8 cellular contexts compared by ENCODE assay signal in the genomic region with DNA sequence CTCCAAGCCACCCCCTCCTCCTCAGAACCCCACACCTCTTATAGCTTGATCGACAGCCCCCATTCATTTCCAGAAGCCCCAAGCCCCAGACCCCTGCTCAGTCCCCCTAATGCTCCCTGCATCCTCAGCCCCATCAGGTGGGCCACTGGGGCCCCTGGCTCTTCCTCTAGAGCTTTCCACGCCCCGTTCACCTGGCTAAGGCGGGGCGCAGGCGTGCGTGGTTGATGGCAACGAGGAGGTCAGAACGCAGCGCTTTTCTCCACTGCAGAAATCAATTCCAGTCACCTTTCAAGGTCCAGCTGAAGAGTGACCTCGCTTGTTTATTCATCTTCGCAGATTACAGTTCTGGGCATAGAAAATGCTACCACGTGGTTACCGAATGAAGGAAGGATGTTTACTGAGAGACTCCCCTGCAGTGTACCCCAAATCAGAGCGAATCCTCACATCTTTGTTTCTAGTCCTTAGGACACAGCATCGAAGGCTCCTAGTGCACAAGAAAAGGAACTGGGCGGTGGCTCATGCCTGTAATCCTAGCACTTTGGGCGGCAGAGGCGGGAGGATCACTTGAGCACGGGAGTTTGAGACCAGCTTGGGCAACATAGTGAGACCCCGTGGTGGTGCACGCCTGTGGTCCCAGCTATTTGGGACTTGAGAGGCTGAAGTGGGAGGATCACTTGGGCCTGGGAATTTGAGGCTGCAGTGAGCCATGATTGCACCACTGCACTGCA. TPM values are rescaled to one million over a fixed set of nuclear protein-coding genes. Genes with fewer than 3 reads are reported as not detected.
A peak's percentile ranks its signal among the peaks of the same experiment; 100 is the strongest.
DNase-seq lines count a peak whose midpoint lies in the region; ATAC-seq and TF ChIP-seq lines count a peak whose summit lies in the region.

No MANE protein-coding gene starts in this region.

- POLR2A ChIA-PET in activated B cell treated with CpG ODN at 0.5 μM for 24 hours (lab: Charles Lee) = interaction anchor here (0.6 to 1.0 kb wide), 5 partner anchors 9 to 624 kb away, joined by 3 to 11 read pairs (median 8); no protein-coding TSS in a partner anchor

- no peak for TF ChIP-seq EP300 in tibial nerve (IDR thresholded peaks at IDR 0.05)

- no peak for DNase-seq in activated naive CD4-positive, alpha-beta T cell treated with anti-CD3 and anti-CD28 coated beads for 36 hours
- no peak for DNase-seq in activated naive CD4-positive, alpha-beta T cell treated with Interleukin-2 at 50 U/mL for 16 hours
- DNase-seq in activated B cell treated with CpG ODN at 0.5 μM for 24 hours = no peak
- DNase-seq in tibial nerve (ENCODE audit: low spot score in 2 of 2) = no peak
- DNase-seq in HuH-7.5 (ENCODE audit: low spot score) = no peak
- no peak for DNase-seq in RPMI8226
- no peak for DNase-seq in NCI-H187 (lab: John Stamatoyannopoulos, UW)

- intact Hi-C loops in activated naive CD4-positive, alpha-beta T cell treated with anti-CD3 and anti-CD28 coated beads for 36 hours (cut with micrococcal nuclease) = loop anchor here (2.0 kb wide), 1 partner anchor 56 kb away; no protein-coding TSS in a partner anchor
- intact Hi-C loops in activated B cell treated with CpG ODN at 0.5 μM for 24 hours (cut with micrococcal nuclease) = loop anchor here (2.0 to 10.0 kb wide), 2 partner anchors 234 to 282 kb away; partner anchors contain the start of gene ZNF93

- no peak for TF ChIP-seq CTCF in activated B cell treated with CpG ODN at 0.5 μM for 24 hours (IDR thresholded peaks at IDR 0.05)
- no peak for TF ChIP-seq CTCF in tibial nerve (IDR thresholded peaks at IDR 0.05)

- peaks cover 4% of the 10 kb centered on the region for H3K36me3 Mint-ChIP-seq in activated naive CD4-positive, alpha-beta T cell treated with anti-CD3 and anti-CD28 coated beads for 36 hours (ENCODE audit: low read depth)
- peaks cover 14% of the 10 kb centered on the region for H3K36me3 Mint-ChIP-seq in activated B cell treated with CpG ODN at 0.5 μM for 24 hours (ENCODE audit: low read depth)

- H3K4me1 Mint-ChIP-seq in activated naive CD4-positive, alpha-beta T cell treated with anti-CD3 and anti-CD28 coated beads for 36 hours (ENCODE audit: low read depth) = peaks cover 43% of the 10 kb centered on the region
- peaks cover 36% of the 10 kb centered on the region for H3K4me1 Mint-ChIP-seq in activated B cell treated with CpG ODN at 0.5 μM for 24 hours

- H3K9me3 Mint-ChIP-seq in activated naive CD4-positive, alpha-beta T cell treated with anti-CD3 and anti-CD28 coated beads for 36 hours = no peaks in the 10 kb centered on the region
- H3K9me3 Mint-ChIP-seq in activated B cell treated with CpG ODN at 0.5 μM for 24 hours = no peaks in the 10 kb centered on the region

- 53 to 59% methylated on average over 22 of the region's 22 CpGs for WGBS in tibial nerve, 2 donors

- H3K27me3 Mint-ChIP-seq in activated naive CD4-positive, alpha-beta T cell treated with anti-CD3 and anti-CD28 coated beads for 36 hours (ENCODE audit: low read depth) = no peaks in the 10 kb centered on the region
- H3K27me3 Mint-ChIP-seq in activated B cell treated with CpG ODN at 0.5 μM for 24 hours = no peaks in the 10 kb centered on the region

- peaks cover 18% of the 10 kb centered on the region for H3K36me3 ChIP-seq in iPS-20b (ENCODE audit: insufficient read depth, low read depth, low read length)
- H3K36me3 ChIP-seq in tibial nerve = no peaks in the 10 kb centered on the region

- no peak overlapping the region for H3K9ac ChIP-seq in iPS-20b (ENCODE audit: low read depth, low read length)

- CTCF ChIA-PET in activated naive CD4-positive, alpha-beta T cell treated with anti-CD3 and anti-CD28 coated beads for 36 hours (lab: Charles Lee) = interaction anchor here (1.7 to 1.8 kb wide), 2 partner anchors 19 to 87 kb away, joined by 5 to 8 read pairs; no protein-coding TSS in a partner anchor
- CTCF ChIA-PET in activated B cell treated with CpG ODN at 0.5 μM for 24 hours (lab: Charles Lee) = no interaction called here

- ATAC-seq in activated B cell treated with CpG ODN at 0.5 μM for 24 hours (ENCODE audit: low read depth) = no peak

- TF ChIP-seq POLR2A in tibial nerve (IDR thresholded peaks at IDR 0.05) = no peak

- peak overlapping the region; percentile 10 for H3K27ac Mint-ChIP-seq in activated naive CD4-positive, alpha-beta T cell treated with anti-CD3 and anti-CD28 coated beads for 36 hours
- H3K27ac Mint-ChIP-seq in activated B cell treated with CpG ODN at 0.5 μM for 24 hours = peak overlapping the region; percentile 83

- no peak overlapping the region for H3K27ac ChIP-seq in iPS-20b (ENCODE audit: low read length)
- H3K27ac ChIP-seq in tibial nerve = no peak overlapping the region

- H3K4me1 ChIP-seq in iPS-20b (ENCODE audit: insufficient read depth, low read length) = no peaks in the 10 kb centered on the region
- H3K4me1 ChIP-seq in tibial nerve = peaks cover 0 to 11% (median 0%) of the 10 kb centered on the region in 4 donors

- H3K4me3 ChIP-seq in iPS-20b (ENCODE audit: low read length) = peak overlapping the region; percentile 61; the same call in 1 of the 2 replicates
- H3K4me3 ChIP-seq in tibial nerve = peak overlapping the region in 3 of 4 donors; percentile 36 to 64 (median 51)

- H3K27me3 ChIP-seq in iPS-20b (ENCODE audit: insufficient read depth, low read length) (peaks cover 24% of the 10 kb centered on the region), tibial nerve (peaks cover 0 to 9% of the 10 kb centered on the region in 2 donors)

- peak overlapping the region; percentile 81 for H3K4me3 Mint-ChIP-seq in activated naive CD4-positive, alpha-beta T cell treated with anti-CD3 and anti-CD28 coated beads for 36 hours
- peak overlapping the region; percentile 81 for H3K4me3 Mint-ChIP-seq in activated B cell treated with CpG ODN at 0.5 μM for 24 hours

- H3K9me3 ChIP-seq in iPS-20b (ENCODE audit: insufficient read depth, low read depth, low read length) (no peaks in the 10 kb centered on the region), tibial nerve (no peaks in the 10 kb centered on the region)

RNA-seq across cellular contexts. Expression of gene PBX4, which starts 0.8 kb away (rescaled TPM):
- total RNA-seq in activated naive CD4-positive, alpha-beta T cell treated with anti-CD3 and anti-CD28 coated beads for 36 hours = 10 to 100 TPM; 13.5 to 17.5 TPM
- total RNA-seq in activated B cell treated with CpG ODN at 0.5 μM for 24 hours (19.4 and 21.8 TPM in 2 replicates), tibial nerve (10 to 100 TPM in 2 of 4 donors, 1 to 10 TPM in 2; 3.7 to 11.8 (median 8.1) TPM)

RNA-seq across cellular contexts. Expression of gene LPAR2, which starts 8.7 kb away (rescaled TPM):
- 10 to 100 TPM; 20.2 to 20.7 TPM for total RNA-seq in activated naive CD4-positive, alpha-beta T cell treated with anti-CD3 and anti-CD28 coated beads for 36 hours
- total RNA-seq in activated B cell treated with CpG ODN at 0.5 μM for 24 hours (29.0 and 33.7 TPM in 2 replicates), tibial nerve (1 to 10 TPM in 3 of 4 donors, under 1 TPM in 1; 0.39 to 3.0 (median 1.8) TPM)

RNA-seq across cellular contexts. Expression of gene GMIP, which starts 24.2 kb away (rescaled TPM):
- 10 to 100 TPM; 38.7 to 40.6 TPM for total RNA-seq in activated naive CD4-positive, alpha-beta T cell treated with anti-CD3 and anti-CD28 coated beads for 36 hours
- total RNA-seq in activated B cell treated with CpG ODN at 0.5 μM for 24 hours (129 and 130 TPM in 2 replicates), tibial nerve (10 to 100 TPM in 3 of 4 donors, 1 to 10 TPM in 1; 8.8 to 35.1 (median 15.6) TPM)

RNA-seq across cellular contexts. Expression of gene ATP13A1, which starts 44.2 kb away (rescaled TPM):
- total RNA-seq in activated naive CD4-positive, alpha-beta T cell treated with anti-CD3 and anti-CD28 coated beads for 36 hours = 10 to 100 TPM; 48.7 to 55.1 TPM
- total RNA-seq in activated B cell treated with CpG ODN at 0.5 μM for 24 hours (125 and 135 TPM in 2 replicates), tibial nerve (100 to 1,000 TPM; 312 to 705 (median 344) TPM)

RNA-seq across cellular contexts. Expression of gene ZNF101, which starts 49.4 kb away (rescaled TPM):
- total RNA-seq in activated naive CD4-positive, alpha-beta T cell treated with anti-CD3 and anti-CD28 coated beads for 36 hours = 10 to 100 TPM; 51.8 to 54.3 TPM
- total RNA-seq in activated B cell treated with CpG ODN at 0.5 μM for 24 hours (45.6 and 52.6 TPM in 2 replicates), tibial nerve (10 to 100 TPM in 2 of 4 donors, 1 to 10 TPM in 2; 4.0 to 12.0 (median 10.5) TPM)
